Comparison of ENCODE assay signal across 29 cellular contexts in the genomic region with DNA sequence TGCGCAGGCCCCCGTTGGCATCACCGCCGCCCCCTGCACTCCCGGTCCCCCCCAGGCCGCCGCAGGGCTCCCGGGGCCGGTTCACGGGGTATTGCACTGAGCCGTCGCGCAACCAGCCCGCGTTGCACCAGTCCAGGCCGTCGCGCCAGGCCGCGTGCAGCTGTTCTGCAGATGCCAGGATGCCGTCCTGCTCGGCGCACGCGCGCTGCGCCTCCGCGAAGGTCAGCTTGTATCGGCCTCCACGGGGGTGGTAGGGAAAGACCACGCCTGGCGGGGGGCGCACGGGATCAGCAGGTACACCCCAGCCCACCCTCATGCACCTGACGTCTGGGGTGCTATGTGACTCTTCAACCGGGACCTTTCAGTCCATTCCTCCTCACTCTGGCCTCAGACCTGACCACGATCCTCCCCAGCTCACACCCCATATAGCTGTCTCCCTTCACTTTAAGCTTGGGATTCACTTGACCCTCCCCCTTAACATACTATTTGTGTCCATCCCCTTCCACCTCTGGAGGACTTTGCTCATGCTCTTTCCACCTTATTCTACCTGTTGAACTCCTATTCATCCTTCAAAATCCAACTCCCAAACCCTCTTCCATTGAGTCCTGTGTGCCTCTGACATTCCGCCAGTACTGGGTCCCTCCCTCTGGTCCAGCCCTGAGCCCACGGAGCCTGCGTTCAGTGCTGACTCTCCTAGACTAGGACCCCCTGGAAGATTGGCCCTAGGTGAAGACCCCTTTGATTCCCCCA. TPM values are rescaled to one million over a fixed set of nuclear protein-coding genes. Genes with fewer than 3 reads are reported as not detected.
"Had no signal": no experiment of that assay in that cellular context is flagged by ENCODE, and none has a peak within 500 bp of the region (broad histone marks: within the 10 kb centered on the region; RNA-seq: fewer than 3 reads in every experiment).

No MANE protein-coding gene starts in this region.

- H3K27ac Mint-ChIP-seq: activated CD4-positive, alpha-beta T cell treated with anti-CD3 and anti-CD28 coated beads, Interleukin-2, amount 10 ng/mL, durations not matched to agents 24 days and 14 days; activated CD8-positive, alpha-beta T cell treated with anti-CD3 and anti-CD28 coated beads, Interleukin-2, amount 10 ng/mL, durations not matched to agents 7 days and 5 days; activated naive CD4-positive, alpha-beta T cell treated with anti-CD3 and anti-CD28 coated beads for 36 hours; activated naive CD8-positive, alpha-beta T cell treated with anti-CD3 and anti-CD28 coated beads for 36 hours; activated T-helper 1 cell treated with anti-CD3 and anti-CD28 coated beads, Interleukin-12 subunit alpha, Interleukin-12 subunit beta, Interleukin-2, Interleukin-4 antibody, amounts not matched to agents 30 ng/mL and 10 ng/mL and 1 ng/mL, durations not matched to agents 14 hours and 24 hours and 36 hours had no signal

- H3K4me1 Mint-ChIP-seq: activated CD4-positive, alpha-beta T cell treated with anti-CD3 and anti-CD28 coated beads, Interleukin-2, amount 10 ng/mL, durations not matched to agents 24 days and 14 days had no signal

- H3K36me3 Mint-ChIP-seq: activated naive CD8-positive, alpha-beta T cell treated with anti-CD3 and anti-CD28 coated beads for 36 hours had no signal

- DNase-seq: activated CD4-positive, alpha-beta T cell treated with anti-CD3 and anti-CD28 coated beads, Interleukin-2, amount 10 ng/mL, durations not matched to agents 24 days and 14 days; activated CD4-positive, alpha-beta T cell treated with anti-CD3 and anti-CD28 coated beads, Interleukin-2, amount 50 U/mL, for 4 hours; activated CD4-positive, CD25-positive, alpha-beta regulatory T cell; activated CD8-positive, alpha-beta memory T cell treated with anti-CD3 and anti-CD28 coated beads, Interleukin-2, amount 50 U/mL, for 4 hours; activated CD8-positive, alpha-beta T cell treated with anti-CD3 and anti-CD28 coated beads, Interleukin-2, amount 10 ng/mL, durations not matched to agents 7 days and 5 days; activated gamma-delta T cell treated with Interleukin-2 at 50 U/mL for 16 hours; activated naive CD4-positive, alpha-beta T cell treated with anti-CD3 and anti-CD28 coated beads for 36 hours; activated naive CD8-positive, alpha-beta T cell treated with anti-CD3 and anti-CD28 coated beads for 36 hours; activated T-cell treated with anti-CD3 and anti-CD28 coated beads for 4 hours; activated T-cell treated with anti-CD3 and anti-CD28 coated beads, Interleukin-2, amount 50 U/mL, for 4 hours; amniotic stem cell; aorta; brain microvascular endothelial cell; KG1; MM.1S; MV-4-11; NCI-H1092; NCI-H2029; NCI-H345; SIG-M5; T1000; WERI-Rb-1 had no signal

- H3K27ac ChIP-seq: brain microvascular endothelial cell, WERI-Rb-1 had no signal

- H3K36me3 ChIP-seq: brain microvascular endothelial cell, WERI-Rb-1 had no signal

- ATAC-seq: activated CD8-positive, alpha-beta T cell treated with anti-CD3 and anti-CD28 coated beads, Interleukin-2, amount 10 ng/mL, durations not matched to agents 7 days and 5 days had no signal

- H3K9me3 Mint-ChIP-seq: activated CD4-positive, alpha-beta T cell treated with anti-CD3 and anti-CD28 coated beads, Interleukin-2, amount 10 ng/mL, durations not matched to agents 24 days and 14 days; activated naive CD4-positive, alpha-beta T cell treated with anti-CD3 and anti-CD28 coated beads for 36 hours; activated naive CD8-positive, alpha-beta T cell treated with anti-CD3 and anti-CD28 coated beads for 36 hours; activated T-cell treated with anti-CD3 and anti-CD28 coated beads, Interleukin-2, amount 50 U/mL, for 4 hours; activated T-helper 1 cell treated with anti-CD3 and anti-CD28 coated beads, Interleukin-12 subunit alpha, Interleukin-12 subunit beta, Interleukin-2, Interleukin-4 antibody, amounts not matched to agents 30 ng/mL and 10 ng/mL and 1 ng/mL, durations not matched to agents 14 hours and 24 hours and 36 hours; central memory CD8-positive, alpha-beta T cell had no signal

- H3K4me3 Mint-ChIP-seq: activated CD4-positive, alpha-beta T cell treated with anti-CD3 and anti-CD28 coated beads, Interleukin-2, amount 10 ng/mL, durations not matched to agents 24 days and 14 days; activated CD8-positive, alpha-beta T cell treated with anti-CD3 and anti-CD28 coated beads, Interleukin-2, amount 10 ng/mL, durations not matched to agents 7 days and 5 days; activated naive CD4-positive, alpha-beta T cell treated with anti-CD3 and anti-CD28 coated beads for 36 hours; activated naive CD8-positive, alpha-beta T cell treated with anti-CD3 and anti-CD28 coated beads for 36 hours; activated T-cell treated with anti-CD3 and anti-CD28 coated beads, Interleukin-2, amount 50 U/mL, for 4 hours; activated T-helper 1 cell treated with anti-CD3 and anti-CD28 coated beads, Interleukin-12 subunit alpha, Interleukin-12 subunit beta, Interleukin-2, Interleukin-4 antibody, amounts not matched to agents 30 ng/mL and 10 ng/mL and 1 ng/mL, durations not matched to agents 14 hours and 24 hours and 36 hours; central memory CD8-positive, alpha-beta T cell had no signal

RNA-seq across cellular contexts. Expression of a gene that starts 14.3 kb away (rescaled TPM):
- total RNA-seq: activated CD4-positive, alpha-beta T cell treated with anti-CD3 and anti-CD28 coated beads, Interleukin-2, amount 10 ng/mL, durations not matched to agents 24 days and 14 days; activated CD8-positive, alpha-beta T cell treated with anti-CD3 and anti-CD28 coated beads, Interleukin-2, amount 10 ng/mL, durations not matched to agents 7 days and 5 days; activated naive CD4-positive, alpha-beta T cell treated with anti-CD3 and anti-CD28 coated beads for 36 hours; activated naive CD8-positive, alpha-beta T cell treated with anti-CD3 and anti-CD28 coated beads for 36 hours; activated T-cell treated with anti-CD3 and anti-CD28 coated beads, Interleukin-2, amount 50 U/mL, for 4 hours; activated T-helper 1 cell treated with anti-CD3 and anti-CD28 coated beads, Interleukin-12 subunit alpha, Interleukin-12 subunit beta, Interleukin-2, Interleukin-4 antibody, amounts not matched to agents 30 ng/mL and 10 ng/mL and 1 ng/mL, durations not matched to agents 14 hours and 24 hours and 36 hours; RPMI7951; T-helper 1 cell treated with Interleukin-12 subunit alpha and Interleukin-12 subunit beta and Interleukin-4 antibody, amounts not matched to agents 30 ng/mL and 1 ng/mL, for 36 hours; T-helper 2 cell treated with Interferon-gamma antibody and Interleukin-4, amounts not matched to agents 100 ng/mL and 5 ng/mL, for 36 hours had no signal

RNA-seq across cellular contexts. Expression of a gene that starts 47.0 kb away (rescaled TPM):
- total RNA-seq: activated CD4-positive, alpha-beta T cell treated with anti-CD3 and anti-CD28 coated beads, Interleukin-2, amount 10 ng/mL, durations not matched to agents 24 days and 14 days; activated CD8-positive, alpha-beta T cell treated with anti-CD3 and anti-CD28 coated beads, Interleukin-2, amount 10 ng/mL, durations not matched to agents 7 days and 5 days; activated naive CD4-positive, alpha-beta T cell treated with anti-CD3 and anti-CD28 coated beads for 36 hours; activated naive CD8-positive, alpha-beta T cell treated with anti-CD3 and anti-CD28 coated beads for 36 hours; activated T-helper 1 cell treated with anti-CD3 and anti-CD28 coated beads, Interleukin-12 subunit alpha, Interleukin-12 subunit beta, Interleukin-2, Interleukin-4 antibody, amounts not matched to agents 30 ng/mL and 10 ng/mL and 1 ng/mL, durations not matched to agents 14 hours and 24 hours and 36 hours; aorta; LHCN-M2; SK-MEL-5; T-helper 2 cell treated with Interferon-gamma antibody and Interleukin-4, amounts not matched to agents 100 ng/mL and 5 ng/mL, for 36 hours had no signal
- polyA plus RNA-seq: aorta had no signal
